23 cellular contexts compared by ENCODE assay signal in genomic region chr11:38089728-38090127, GRCh38.
DNase-seq lines count a peak whose midpoint lies in the region; TF ChIP-seq lines count a peak whose summit lies in the region.
"Had no signal": no experiment of that assay in that cellular context is flagged by ENCODE, and none has a peak within 500 bp of the region (broad histone marks: within the 10 kb centered on the region; RNA-seq: fewer than 3 reads in every experiment).

No MANE protein-coding gene starts in this region.

- H4K20me1 ChIP-seq in neural progenitor cell (ENCODE audit: low read depth) = no peaks in the 10 kb centered on the region

- CTCF ChIA-PET in GM10248 (lab: Yijun Ruan, JAX) = no interaction called here

- H3K27me3 Mint-ChIP-seq in neural progenitor cell (ENCODE audit: insufficient read depth, low read depth) = no peaks in the 10 kb centered on the region
- H3K27me3 Mint-ChIP-seq: activated CD4-positive, alpha-beta T cell treated with anti-CD3 and anti-CD28 coated beads for 36 hours had no signal

- POLR2A ChIA-PET in GM10248 (lab: Yijun Ruan, JAX) = no interaction called here

- no peak overlapping the region for H3K4me2 ChIP-seq in neural progenitor cell
- H3K4me2 ChIP-seq: SK-N-SH had no signal

- H3K27ac ChIP-seq in neural progenitor cell = no peak overlapping the region
- H3K27ac ChIP-seq: 22Rv1, coronary artery, upper lobe of right lung had no signal

- H3F3A ChIP-seq in neural progenitor cell (ENCODE audit: low read depth) = no peaks in the 10 kb centered on the region

- TF ChIP-seq CTCF in fibroblast of villous mesenchyme (IDR thresholded peaks at IDR 0.05; ENCODE audit: insufficient read depth, low read depth, low read length) (no peak), neural progenitor cell (IDR thresholded peaks at IDR 0.05) (no peak), GM10248 (IDR thresholded peaks at IDR 0.05; ENCODE audit: control extremely low read depth, extremely low read depth, low read depth, missing control alignments) (no peak)

- H3K4me3 ChIP-seq in fibroblast of villous mesenchyme (ENCODE audit: low read depth, low read length) (no peak overlapping the region), neural progenitor cell (no peak overlapping the region)
- H3K4me3 ChIP-seq: coronary artery, upper lobe of right lung had no signal

- H3K9me3 Mint-ChIP-seq in neural progenitor cell = peaks cover 10% of the 10 kb centered on the region

- no peaks in the 10 kb centered on the region for H3K36me3 ChIP-seq in neural progenitor cell
- H3K36me3 ChIP-seq: upper lobe of right lung had no signal

- H2AFZ ChIP-seq in neural progenitor cell (replicated peaks) = no peak overlapping the region

- H3K9ac ChIP-seq in neural progenitor cell = no peak overlapping the region
- H3K9ac ChIP-seq: SK-N-SH had no signal

- H3K4me1 ChIP-seq in neural progenitor cell = peaks cover 7% of the 10 kb centered on the region
- H3K4me1 ChIP-seq: upper lobe of right lung had no signal

- no peaks in the 10 kb centered on the region for H3K4me1 Mint-ChIP-seq in neural progenitor cell
- H3K4me1 Mint-ChIP-seq: activated CD4-positive, alpha-beta T cell treated with anti-CD3 and anti-CD28 coated beads for 36 hours had no signal

- no peaks in the 10 kb centered on the region for H3K79me2 ChIP-seq in neural progenitor cell (ENCODE audit: low read depth)

- H3K36me3 Mint-ChIP-seq in neural progenitor cell = no peaks in the 10 kb centered on the region

- H3K27me3 ChIP-seq in neural progenitor cell = no peaks in the 10 kb centered on the region
- H3K27me3 ChIP-seq: upper lobe of right lung had no signal

- no peak overlapping the region for H3K4me3 Mint-ChIP-seq in neural progenitor cell
- H3K4me3 Mint-ChIP-seq: activated CD4-positive, alpha-beta T cell treated with anti-CD3 and anti-CD28 coated beads for 36 hours had no signal

- H3K9me3 ChIP-seq in neural progenitor cell (ENCODE audit: low read depth) = no peaks in the 10 kb centered on the region
- H3K9me3 ChIP-seq: SK-N-SH, upper lobe of right lung had no signal

- no peak overlapping the region for H3K27ac Mint-ChIP-seq in neural progenitor cell
- H3K27ac Mint-ChIP-seq: activated CD4-positive, alpha-beta T cell treated with anti-CD3 and anti-CD28 coated beads for 36 hours had no signal

- peak; percentile 40 for DNase-seq in NCI-H2171 treated with DMSO at 0.1 percent for 48 hours (lab: John Stamatoyannopoulos, UW)
- DNase-seq in NCI-H2171 (lab: John Stamatoyannopoulos, UW) = no peak
- DNase-seq in SK-N-DZ (ENCODE audit: low spot score) = peak; percentile 51
- DNase-seq in fibroblast of villous mesenchyme (ENCODE audit: low read depth) = peak; percentile 34
- peak; percentile 3 for DNase-seq in neural progenitor cell (ENCODE audit: low spot score)
- no peak for DNase-seq in activated gamma-delta T cell (lab: John Stamatoyannopoulos, UW)
- DNase-seq in GM10248 (ENCODE audit: extremely low spot score) = no peak
- DNase-seq in cerebellum (ENCODE audit: low spot score) = no peak
- DNase-seq: activated CD4-positive, alpha-beta T cell treated with anti-CD3 and anti-CD28 coated beads for 36 hours; activated effector memory CD4-positive, alpha-beta T cell treated with anti-CD3 and anti-CD28 coated beads, Interleukin-2, amount 50 U/mL, for 16 hours; anterior cingulate cortex; C1 segment of cervical spinal cord; H7; head of caudate nucleus; kidney glomerular epithelial cell; NCI-H146; NCI-H446 treated with DMSO at 0.1 percent for 48 hours; right cardiac atrium; SK-N-SH; stimulated activated naive CD8-positive, alpha-beta T cell treated with anti-CD3 and anti-CD28 coated beads, Interleukin-15, Interleukin-2, amounts not matched to agents 100 U/mL and 50 U/mL, for 24 hours; upper lobe of right lung had no signal

Comparison
In these comparisons a context has a peak if more than half of its experiments do, and no peak if none do; other contexts are left out.
1. DNase-seq: peak in NCI-H2171 treated with DMSO at 0.1 percent for 48 hours (single experiment), SK-N-DZ (single experiment), fibroblast of villous mesenchyme (single experiment) and neural progenitor cell (single experiment); none in NCI-H2171 (single experiment), activated gamma-delta T cell (single experiment), GM10248 (single experiment) and cerebellum (single experiment).